ENCODE assay signal across 8 cellular contexts in the genomic region with DNA sequence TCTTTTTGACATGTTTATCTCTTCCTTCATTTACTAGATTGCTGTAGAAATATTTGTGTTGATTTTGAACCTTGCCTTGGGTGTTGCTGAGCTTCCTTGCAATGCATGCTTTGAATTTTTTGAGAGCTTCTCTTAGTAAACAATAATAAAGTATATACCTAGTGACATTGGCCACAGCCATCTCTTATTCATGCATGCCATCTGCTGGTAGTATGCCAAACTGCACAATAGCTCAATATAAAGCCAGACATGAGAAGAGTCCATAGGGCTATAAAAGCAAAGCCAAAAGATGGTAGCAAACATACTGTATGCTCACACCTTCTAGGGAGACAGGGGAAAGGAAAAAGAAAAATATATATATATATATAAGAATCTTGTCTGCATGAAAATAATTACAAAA. TPM values are rescaled to one million over a fixed set of nuclear protein-coding genes. Genes with fewer than 3 reads are reported as not detected.
DNase-seq lines count a peak whose midpoint lies in the region; ATAC-seq and TF ChIP-seq lines count a peak whose summit lies in the region.

No MANE protein-coding gene starts in this region.

- H2AFZ ChIP-seq in HCT116 (ENCODE audit: low read depth, low read length, poor library complexity, severe bottlenecking): no peak overlapping the region

- no peak overlapping the region for H3K4me2 ChIP-seq in HCT116 (ENCODE audit: low read length)

- H4K20me1 ChIP-seq in HCT116 (ENCODE audit: insufficient read depth): no peaks in the 10 kb centered on the region

- no peak overlapping the region for H3K27ac ChIP-seq in HCT116 (ENCODE audit: low read depth, low read length)

- peak; percentile 84 for ATAC-seq in HCT116
- ATAC-seq in activated T-helper 17 cell treated with anti-CD3 and anti-CD28 coated beads, Interleukin-2, amount 50 U/mL, for 72 hours (replicated peaks): peak; percentile 60
- ATAC-seq in HG02852 (IDR thresholded peaks at IDR 0.05; ENCODE audit: unreplicated experiment): no peak
- no peak for ATAC-seq in GM18505 (IDR thresholded peaks at IDR 0.05; ENCODE audit: unreplicated experiment)

- H3K9me3 Mint-ChIP-seq in Caco-2 (ENCODE audit: unreplicated experiment): peaks cover 11% of the 10 kb centered on the region
- H3K9me3 Mint-ChIP-seq in activated T-helper 17 cell treated with anti-CD3 and anti-CD28 coated beads, Interleukin-2, amount 50 U/mL, for 72 hours: no peaks in the 10 kb centered on the region

- H3K9ac ChIP-seq in HCT116 (ENCODE audit: low read length): no peak overlapping the region

- H3K27ac Mint-ChIP-seq in Caco-2 (ENCODE audit: unreplicated experiment): no peak overlapping the region
- H3K27ac Mint-ChIP-seq in activated T-helper 17 cell treated with anti-CD3 and anti-CD28 coated beads, Interleukin-2, amount 50 U/mL, for 72 hours: no peak overlapping the region

- no peaks in the 10 kb centered on the region for H3K27me3 ChIP-seq in Caco-2 (replicated peaks; ENCODE audit: control insufficient read depth, insufficient read depth, low read length)
- H3K27me3 ChIP-seq in HCT116 (ENCODE audit: insufficient read depth, low read length): peaks cover 3% of the 10 kb centered on the region; the same call in 1 of the 2 replicates

- BruUV-seq in Caco-2 (replicated peaks; lab: Mats Ljungman, UMichigan): no TSS peak
- no TSS peak for BruUV-seq in HCT116 (replicated peaks; lab: Mats Ljungman, UMichigan)

- no peaks in the 10 kb centered on the region for H3K4me1 Mint-ChIP-seq in Caco-2 (ENCODE audit: low read depth, unreplicated experiment)
- no peaks in the 10 kb centered on the region for H3K4me1 Mint-ChIP-seq in activated T-helper 17 cell treated with anti-CD3 and anti-CD28 coated beads, Interleukin-2, amount 50 U/mL, for 72 hours

- no peaks in the 10 kb centered on the region for H3K36me3 Mint-ChIP-seq in Caco-2 (ENCODE audit: insufficient read depth, unreplicated experiment)
- no peaks in the 10 kb centered on the region for H3K36me3 Mint-ChIP-seq in activated T-helper 17 cell treated with anti-CD3 and anti-CD28 coated beads, Interleukin-2, amount 50 U/mL, for 72 hours (ENCODE audit: low read depth)

- H3K4me1 ChIP-seq in Caco-2: no peaks in the 10 kb centered on the region
- no peaks in the 10 kb centered on the region for H3K4me1 ChIP-seq in HCT116 (ENCODE audit: control insufficient read depth in 1 of 2, insufficient read depth in 2 of 2, low read length in 2 of 2)

- peak; percentile 58 to 70 for DNase-seq in Caco-2
- peak; percentile 48 for DNase-seq in HCT116 (ENCODE audit: low read depth, low spot score)
- DNase-seq in NCI-H82 treated with DMSO at 0.1 percent for 48 hours (lab: John Stamatoyannopoulos, UW; ENCODE audit: unreplicated experiment): peak; percentile 10
- peak; percentile 30 for DNase-seq in iPS-NIHi11 (ENCODE audit: low spot score)
- DNase-seq in stimulated activated CD8-positive, alpha-beta memory T cell treated with anti-CD3 and anti-CD28 coated beads, Interleukin-12 subunit alpha, Interleukin-12 subunit beta, amount 100 ng/mL, for 1 hour (ENCODE audit: low read depth): peak; percentile 9

- intact Hi-C loops in Caco-2 (cut with micrococcal nuclease; ENCODE audit: unreplicated experiment): loop anchor here (1.0 kb wide), 3 partner anchors 80 to 267 kb away; no protein-coding TSS in a partner anchor
- intact Hi-C loops in HCT116 (cut with micrococcal nuclease): loop anchor here (1.0 to 5.0 kb wide), 4 partner anchors 80 to 701 kb away; no protein-coding TSS in a partner anchor

- no peaks in the 10 kb centered on the region for H3K9me3 ChIP-seq in Caco-2
- H3K9me3 ChIP-seq in HCT116 (ENCODE audit: control insufficient read depth in 1 of 2, insufficient read depth in 1 of 2, low read depth in 1 of 2, low read length in 2 of 2): no peaks in the 10 kb centered on the region

- POLR2A ChIA-PET in Caco-2 (lab: Charles Lee) (interaction anchor here (0.6 to 1.0 kb wide), 3 partner anchors 19 to 193 kb away, joined by 4 to 13 read pairs (median 5); a partner anchor contains a TSS), HCT116 (lab: Charles Lee) (interaction anchor here (1.7 kb wide), 1 partner anchor 80 kb away, joined by 6 read pairs; no protein-coding TSS in a partner anchor)

- H3K4me3 ChIP-seq in Caco-2 (ENCODE audit: low read depth, low read length) (no peak overlapping the region), HCT116 (replicated peaks in 1 of 2; ENCODE audit: low read depth in 1 of 2, low read length in 2 of 2) (no peak overlapping the region)

- RAD21 ChIA-PET in HCT116 (lab: Charles Lee; ENCODE audit: low non-redundant PET in 1 of 2, low total read pairs in 2 of 2, uncharacterized antibody in 2 of 2, unreplicated experiment in 2 of 2): interaction anchor here (0.7 to 1.7 kb wide), 9 partner anchors 80 to 700 kb away, joined by 3 to 25 read pairs (median 4); no protein-coding TSS in a partner anchor

- peak; percentile 81 for TF ChIP-seq RAD21 in HCT116 (IDR thresholded peaks at IDR 0.05; ENCODE audit: low read depth)

- no peaks in the 10 kb centered on the region for H3K27me3 Mint-ChIP-seq in Caco-2 (ENCODE audit: insufficient read depth, unreplicated experiment)
- H3K27me3 Mint-ChIP-seq in activated T-helper 17 cell treated with anti-CD3 and anti-CD28 coated beads, Interleukin-2, amount 50 U/mL, for 72 hours: peaks cover 12% of the 10 kb centered on the region

- CTCF ChIA-PET in Caco-2 (lab: Charles Lee) (interaction anchor here (0.5 to 1.7 kb wide), 29 partner anchors 15 to 1850 kb away, joined by 3 to 227 read pairs (median 4); a partner anchor contains a TSS), HCT116 (lab: Charles Lee) (interaction anchor here (0.5 to 3.8 kb wide), 33 partner anchors 12 to 701 kb away, joined by 3 to 229 read pairs (median 7); a partner anchor contains a TSS)

- TF ChIP-seq POLR2A in HCT116 (IDR thresholded peaks at IDR 0.05; ENCODE audit: borderline replicate concordance, extremely low read depth, insufficient read depth, insufficient read length): no peak
- no peak for TF ChIP-seq POLR2A in GM18505 (IDR thresholded peaks at IDR 0.05; ENCODE audit: borderline replicate concordance, extremely low read depth, insufficient read depth, insufficient read length)

- TF ChIP-seq CTCF in Caco-2 (IDR thresholded peaks at IDR 0.05; ENCODE audit: insufficient read depth in 1 of 2, low read depth in 1 of 2, low read length in 1 of 2, severe bottlenecking in 1 of 2, unreplicated experiment in 1 of 2) (peak; percentile 83 to 89), HCT116 (IDR thresholded peaks at IDR 0.05 in 2 of 3, conservative IDR thresholded peaks at IDR 0.05 in 1 of 3; ENCODE audit: borderline replicate concordance in 1 of 3, insufficient read depth in 1 of 3, low read depth in 2 of 3, low read length in 2 of 3) (peak; percentile 68 to 71 (median 69); a peak in 5 of 6 replicates)

- no peak overlapping the region for H3K4me3 Mint-ChIP-seq in Caco-2 (ENCODE audit: unreplicated experiment)
- no peak overlapping the region for H3K4me3 Mint-ChIP-seq in activated T-helper 17 cell treated with anti-CD3 and anti-CD28 coated beads, Interleukin-2, amount 50 U/mL, for 72 hours

- H3K36me3 ChIP-seq in Caco-2 (ENCODE audit: control insufficient read depth, insufficient read depth, low read length) (no peaks in the 10 kb centered on the region), HCT116 (ENCODE audit: control insufficient read depth in 1 of 2, insufficient read depth in 2 of 2, low read length in 2 of 2) (no peaks in the 10 kb centered on the region)

- no peaks in the 10 kb centered on the region for H3K9me2 ChIP-seq in HCT116 (ENCODE audit: insufficient read depth)

- H3K79me2 ChIP-seq in HCT116 (ENCODE audit: insufficient read depth, low read length): no peaks in the 10 kb centered on the region

TF ChIP-seq in HCT116, 20 proteins besides CTCF, POLR2A, EP300 and RAD21:
- no peak for TF ChIP-seq CEBPB (IDR thresholded peaks at IDR 0.05; ENCODE audit: low read depth)
- TF ChIP-seq JUND (IDR thresholded peaks at IDR 0.05): no peak
- no peak for TF ChIP-seq EZH2phosphoT487 (IDR thresholded peaks at IDR 0.05; ENCODE audit: borderline replicate concordance)
- no peak for TF ChIP-seq ELF1 (IDR thresholded peaks at IDR 0.05; ENCODE audit: borderline replicate concordance, low read depth)
- TF ChIP-seq, protein P1, sequence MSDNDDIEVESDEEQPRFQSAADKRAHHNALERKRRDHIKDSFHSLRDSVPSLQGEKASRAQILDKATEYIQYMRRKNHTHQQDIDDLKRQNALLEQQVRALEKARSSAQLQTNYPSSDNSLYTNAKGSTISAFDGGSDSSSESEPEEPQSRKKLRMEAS (IDR thresholded peaks at IDR 0.05): no peak
- TF ChIP-seq FOSL1 (IDR thresholded peaks at IDR 0.05; ENCODE audit: low read depth): no peak
- TF ChIP-seq ZFX (IDR thresholded peaks at IDR 0.05): no peak
- no peak for TF ChIP-seq ZNF274 (IDR thresholded peaks at IDR 0.05; ENCODE audit: low read depth, low read length)
- TF ChIP-seq EGR1 (IDR thresholded peaks at IDR 0.05; ENCODE audit: low read depth): no peak
- TF ChIP-seq EZH2 (IDR thresholded peaks at IDR 0.05): no peak
- no peak for TF ChIP-seq SP1 (IDR thresholded peaks at IDR 0.05; ENCODE audit: low read depth)
- TF ChIP-seq, protein P2, sequence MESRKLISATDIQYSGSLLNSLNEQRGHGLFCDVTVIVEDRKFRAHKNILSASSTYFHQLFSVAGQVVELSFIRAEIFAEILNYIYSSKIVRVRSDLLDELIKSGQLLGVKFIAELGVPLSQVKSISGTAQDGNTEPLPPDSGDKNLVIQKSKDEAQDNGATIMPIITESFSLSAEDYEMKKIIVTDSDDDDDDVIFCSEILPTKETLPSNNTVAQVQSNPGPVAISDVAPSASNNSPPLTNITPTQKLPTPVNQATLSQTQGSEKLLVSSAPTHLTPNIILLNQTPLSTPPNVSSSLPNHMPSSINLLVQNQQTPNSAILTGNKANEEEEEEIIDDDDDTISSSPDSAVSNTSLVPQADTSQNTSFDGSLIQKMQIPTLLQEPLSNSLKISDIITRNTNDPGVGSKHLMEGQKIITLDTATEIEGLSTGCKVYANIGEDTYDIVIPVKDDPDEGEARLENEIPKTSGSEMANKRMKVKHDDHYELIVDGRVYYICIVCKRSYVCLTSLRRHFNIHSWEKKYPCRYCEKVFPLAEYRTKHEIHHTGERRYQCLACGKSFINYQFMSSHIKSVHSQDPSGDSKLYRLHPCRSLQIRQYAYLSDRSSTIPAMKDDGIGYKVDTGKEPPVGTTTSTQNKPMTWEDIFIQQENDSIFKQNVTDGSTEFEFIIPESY (IDR thresholded peaks at IDR 0.05; ENCODE audit: extremely low read depth, insufficient replicate concordance, low read length): no peak

RNA-seq across cellular contexts. Expression of a gene that starts 18.9 kb away (rescaled TPM):
- total RNA-seq in Caco-2 (2022) (10.9 and 11.3 TPM in 2 replicates), HCT116 (2021; ENCODE audit: unreplicated experiment) (9.2 TPM)
- polyA plus RNA-seq in HCT116 (2012): 6.1 and 7.3 TPM in 2 replicates
- 10 to 100 TPM; 11.6 to 13.7 TPM for total RNA-seq in activated T-helper 17 cell treated with anti-CD3 and anti-CD28 coated beads, Interleukin-2, amount 50 U/mL, for 72 hours

RNA-seq across cellular contexts. Expression of a gene that starts 59.8 kb away (rescaled TPM):
- not detected in 2 replicates for total RNA-seq in Caco-2 (2022)
- not detected for total RNA-seq in HCT116 (2021; ENCODE audit: unreplicated experiment)
- polyA plus RNA-seq in HCT116 (2012): not detected in 2 replicates
- 1 to 10 TPM; 1.1 to 1.9 TPM for total RNA-seq in activated T-helper 17 cell treated with anti-CD3 and anti-CD28 coated beads, Interleukin-2, amount 50 U/mL, for 72 hours

Comparison
In these comparisons a context has a peak if more than half of its experiments do, and no peak if none do; other contexts are left out.
1. DNase-seq: peak in every context shown above with its lines; median percentile 64 in Caco-2; 48 in HCT116; 30 in iPS-NIHi11; 10 in NCI-H82 treated with DMSO at 0.1 percent for 48 hours; 9 in stimulated activated CD8-positive, alpha-beta memory T cell treated with anti-CD3 and anti-CD28 coated beads, Interleukin-12 subunit alpha, Interleukin-12 subunit beta, amount 100 ng/mL, for 1 hour.
2. ATAC-seq: peak in HCT116 (single experiment) and activated T-helper 17 cell treated with anti-CD3 and anti-CD28 coated beads, Interleukin-2, amount 50 U/mL, for 72 hours (single experiment); none in HG02852 (single experiment) and GM18505 (single experiment).